In the genomic region with DNA sequence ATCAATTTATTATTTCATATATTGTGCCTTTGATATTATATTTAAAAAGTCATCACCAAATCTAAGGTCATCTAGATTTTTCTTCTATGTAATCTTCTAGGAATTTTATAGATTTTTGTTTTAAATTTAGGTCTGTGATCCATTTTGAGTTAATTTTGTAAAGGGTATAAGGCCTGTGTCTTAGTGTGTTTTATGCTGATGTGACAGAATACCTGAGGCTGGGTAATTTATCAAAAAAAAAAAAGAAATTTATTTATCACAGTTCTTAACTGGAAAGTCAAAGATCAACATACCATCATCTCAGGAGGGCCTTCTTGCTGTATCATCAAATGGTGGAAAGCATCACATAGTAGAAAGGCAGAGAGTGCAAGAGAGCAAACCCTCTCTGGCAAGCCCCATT, we compare ENCODE assay signal across 28 cellular contexts.
"Had no signal": no experiment of that assay in that cellular context is flagged by ENCODE, and none has a peak within 500 bp of the region (broad histone marks: within the 10 kb centered on the region; RNA-seq: fewer than 3 reads in every experiment).

No MANE protein-coding gene starts in this region.

- H3K4me3 Mint-ChIP-seq: dendritic cell treated with granulocyte-macrophage colony-stimulating factor and Interleukin-4, amounts not matched to agents 40 ng/mL and 50 ng/mL, for 4 days; effector memory CD8-positive, alpha-beta T cell; endodermal cell; mesothelial cell of epicardium; naive B cell had no signal

- H3K27me3 ChIP-seq: colonic mucosa, esophagus squamous epithelium, gastrocnemius medialis, heart right ventricle, left lung had no signal

- H3K9me3 Mint-ChIP-seq: effector memory CD8-positive, alpha-beta T cell; endodermal cell had no signal

- H3K4me1 Mint-ChIP-seq: endodermal cell, mesothelial cell of epicardium had no signal

- H3K9me3 ChIP-seq: colonic mucosa, esophagus squamous epithelium, gastrocnemius medialis, left lung, lower lobe of right lung, mucosa of descending colon had no signal

- DNase-seq: colonic mucosa; cortex of kidney; effector CD8-positive, alpha-beta T cell; effector memory CD8-positive, alpha-beta T cell; endodermal cell; erythroblast; esophagus squamous epithelium; foreskin fibroblast; foreskin melanocyte; gastrocnemius medialis; glutamatergic neuron; head of caudate nucleus; heart right ventricle; hippocampal formation; left cardiac atrium; left lung; left ventricle myocardium superior; lower lobe of right lung; mesenchymal stem cell; mucosa of descending colon; naive B cell had no signal

- H3K4me3 ChIP-seq: colonic mucosa, esophagus squamous epithelium, gastrocnemius medialis, heart right ventricle, left lung, lower lobe of right lung, mucosa of descending colon had no signal

- H3K36me3 ChIP-seq: colonic mucosa, esophagus squamous epithelium, gastrocnemius medialis, left lung, lower lobe of right lung had no signal

- ATAC-seq: effector memory CD8-positive, alpha-beta T cell; esophagus mucosa; gastrocnemius medialis; heart right ventricle; left cardiac atrium; left lung; left ventricle myocardium superior; lower lobe of right lung; mucosa of descending colon had no signal

- H3K27ac ChIP-seq: colonic mucosa, epithelial cell of prostate, esophagus squamous epithelium, gastrocnemius medialis, heart right ventricle, left lung, lower lobe of right lung had no signal

- H3K27ac Mint-ChIP-seq: dendritic cell treated with granulocyte-macrophage colony-stimulating factor and Interleukin-4, amounts not matched to agents 40 ng/mL and 50 ng/mL, for 4 days; effector memory CD8-positive, alpha-beta T cell; endodermal cell; mesothelial cell of epicardium; naive B cell had no signal

- H3K27me3 Mint-ChIP-seq: dendritic cell treated with granulocyte-macrophage colony-stimulating factor and Interleukin-4, amounts not matched to agents 40 ng/mL and 50 ng/mL, for 4 days had no signal

- H3K4me1 ChIP-seq: colonic mucosa, esophagus squamous epithelium, gastrocnemius medialis, heart right ventricle, left lung, lower lobe of right lung had no signal

- FAIRE-seq: endometrium, islet of Langerhans, keratinocyte had no signal

- H3K36me3 Mint-ChIP-seq: mesothelial cell of epicardium had no signal
